8 cellular contexts compared by ENCODE assay signal in genomic region chr7:129610709-129611245, GRCh38.
DNase-seq lines count a peak whose midpoint lies in the region; ATAC-seq, FAIRE-seq and TF ChIP-seq lines count a peak whose summit lies in the region.

No MANE protein-coding gene starts in this region.

- no peak for FAIRE-seq in D721Med (lab: Jason Lieb, UNC)

- DNase-seq in NCI-H146 (lab: John Stamatoyannopoulos, UW): peak; percentile 57
- no peak for DNase-seq in NCI-H146 treated with DMSO at 0.1 percent for 48 hours (lab: John Stamatoyannopoulos, UW; ENCODE audit: unreplicated experiment)
- DNase-seq in activated CD8-positive, alpha-beta memory T cell treated with anti-CD3 and anti-CD28 coated beads, Interleukin-2, amount 50 U/mL, for 4 hours: peak; percentile 16
- DNase-seq in stimulated activated naive CD8-positive, alpha-beta T cell treated with anti-CD3 and anti-CD28 coated beads, Interleukin-15, amount 100 ng/mL, for 72 hours: peak in 1 of 2 donors; percentile 7
- DNase-seq in retina: no peak
- no peak for DNase-seq in D721Med (ENCODE audit: insufficient read length, low spot score)
- no peak for DNase-seq in T-helper 9 cell

- H3K36me3 ChIP-seq in iPS-18a (ENCODE audit: control insufficient read depth, low read depth, low read length): peaks cover 7% of the 10 kb centered on the region

- H3K27ac Mint-ChIP-seq in stimulated activated naive CD8-positive, alpha-beta T cell treated with anti-CD3 and anti-CD28 coated beads, Interleukin-15, amount 100 ng/mL, for 72 hours: peak overlapping the region; percentile 100

- ATAC-seq in stimulated activated naive CD8-positive, alpha-beta T cell treated with anti-CD3 and anti-CD28 coated beads, Interleukin-15, amount 100 ng/mL, for 72 hours: no peak

- no peaks in the 10 kb centered on the region for H3K9me3 ChIP-seq in iPS-18a (ENCODE audit: control insufficient read depth, low read depth, low read length)

- H3K9ac ChIP-seq in iPS-18a (ENCODE audit: low read length): peak overlapping the region; percentile 97

- peak overlapping the region; percentile 64 for H3K27ac ChIP-seq in iPS-18a (ENCODE audit: low read length)

- peaks cover 12% of the 10 kb centered on the region for H3K4me1 ChIP-seq in iPS-18a (ENCODE audit: control insufficient read depth, low read depth, low read length)

- peak overlapping the region; percentile 93 to 97 for H3K4me3 Mint-ChIP-seq in stimulated activated naive CD8-positive, alpha-beta T cell treated with anti-CD3 and anti-CD28 coated beads, Interleukin-15, amount 100 ng/mL, for 72 hours

- no peaks in the 10 kb centered on the region for H3K9me3 Mint-ChIP-seq in stimulated activated naive CD8-positive, alpha-beta T cell treated with anti-CD3 and anti-CD28 coated beads, Interleukin-15, amount 100 ng/mL, for 72 hours

- H3K27me3 ChIP-seq in iPS-18a (ENCODE audit: control insufficient read depth, insufficient read depth, low read length): no peaks in the 10 kb centered on the region

- peak overlapping the region; percentile 100 for H3K4me3 ChIP-seq in iPS-18a (ENCODE audit: low read length)

- TF ChIP-seq CTCF in D721Med (IDR thresholded peaks at IDR 0.05; ENCODE audit: insufficient read depth, missing control alignments): no peak

- no peaks in the 10 kb centered on the region for H3K27me3 Mint-ChIP-seq in stimulated activated naive CD8-positive, alpha-beta T cell treated with anti-CD3 and anti-CD28 coated beads, Interleukin-15, amount 100 ng/mL, for 72 hours

- H3K4me1 Mint-ChIP-seq in stimulated activated naive CD8-positive, alpha-beta T cell treated with anti-CD3 and anti-CD28 coated beads, Interleukin-15, amount 100 ng/mL, for 72 hours: peaks cover 64% of the 10 kb centered on the region

Comparison
In these comparisons a context has a peak if more than half of its experiments do, and no peak if none do; other contexts are left out.
1. DNase-seq: peak in NCI-H146 (single experiment) and activated CD8-positive, alpha-beta memory T cell treated with anti-CD3 and anti-CD28 coated beads, Interleukin-2, amount 50 U/mL, for 4 hours (single experiment); none in NCI-H146 treated with DMSO at 0.1 percent for 48 hours (single experiment), retina (single experiment), D721Med (single experiment) and T-helper 9 cell (single experiment).